ENCODE assay signal across 19 cellular contexts in the genomic region with DNA sequence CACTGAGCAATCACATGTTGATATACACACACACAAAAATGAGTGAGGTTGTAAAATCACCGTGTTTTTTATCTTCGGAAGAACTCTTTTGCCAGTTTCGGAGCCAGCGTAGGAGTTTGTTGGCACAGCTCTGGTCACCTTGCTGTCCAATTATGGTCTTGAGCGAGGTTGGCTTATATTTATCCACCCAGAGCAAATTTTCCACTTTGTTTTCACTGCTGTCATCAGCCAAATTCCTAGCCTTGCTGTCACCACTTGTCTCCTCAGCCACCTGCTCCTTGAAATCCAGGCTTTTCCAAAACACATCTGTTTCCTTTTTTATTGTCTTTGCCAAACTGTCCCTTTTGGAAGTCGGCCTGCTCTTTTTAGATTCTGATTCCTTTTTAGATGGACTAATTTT. TPM values are rescaled to one million over a fixed set of nuclear protein-coding genes. Genes with fewer than 3 reads are reported as not detected.
DNase-seq lines count a peak whose midpoint lies in the region; ATAC-seq and TF ChIP-seq lines count a peak whose summit lies in the region.
"Had no signal": no experiment of that assay in that cellular context is flagged by ENCODE, and none has a peak within 500 bp of the region (broad histone marks: within the 10 kb centered on the region; RNA-seq: fewer than 3 reads in every experiment).

No MANE protein-coding gene starts in this region.

- TF ChIP-seq CTCF in GM23338 (conservative IDR thresholded peaks at IDR 0.05; ENCODE audit: low read depth in 2 of 2), result no peak

- no peak overlapping the region for H2AFZ ChIP-seq in GM23338
- H2AFZ ChIP-seq: GM23248, PC-9 had no signal

- H3K4me1 ChIP-seq in GM23338 (ENCODE audit: insufficient read depth), result no peaks in the 10 kb centered on the region
- H3K4me1 ChIP-seq: BE2C, foreskin keratinocyte had no signal

- no peak overlapping the region for H3K4me3 ChIP-seq in GM23338
- H3K4me3 ChIP-seq: body of pancreas, GM23248, PC-9 had no signal

- H3K4me1 Mint-ChIP-seq in GM23338, result no peaks in the 10 kb centered on the region
- peaks cover 22% of the 10 kb centered on the region for H3K4me1 Mint-ChIP-seq in central memory CD8-positive, alpha-beta T cell

- no peaks in the 10 kb centered on the region for H3K27me3 ChIP-seq in GM23338 (ENCODE audit: insufficient read depth)
- H3K27me3 ChIP-seq: BE2C, body of pancreas, foreskin keratinocyte had no signal

- DNase-seq in GM23338 (ENCODE audit: low spot score), result no peak
- DNase-seq in NCI-H2029 treated with DMSO at 0.1 percent for 48 hours (lab: John Stamatoyannopoulos, UW), result peak; percentile 95
- no peak for DNase-seq in central memory CD8-positive, alpha-beta T cell (ENCODE audit: low spot score in 2 of 2)
- DNase-seq in lung microvascular endothelial cell (ENCODE audit: low read depth in 2 of 2), result peak; percentile 74 to 77
- no peak for DNase-seq in kidney tubule cell (ENCODE audit: low spot score)
- DNase-seq: activated CD4-positive, alpha-beta memory T cell treated with anti-CD3 and anti-CD28 coated beads, Interleukin-2, amount 10 ng/mL, durations not matched to agents 7 days and 5 days; activated effector memory CD4-positive, alpha-beta T cell treated with Interleukin-2 at 50 U/mL for 16 hours; BE2C; body of pancreas; foreskin keratinocyte; GM23248; NCI-H345; PC-9; stimulated activated naive B cell treated with anti-CD40 and anti-IgM and Interleukin-4, amounts not matched to agents 10 μg/mL and 1 μg/mL and 100 μg/mL, for 72 hours; SW 1271 had no signal

- H3K27ac ChIP-seq in GM23338 (ENCODE audit: low read depth), result no peak overlapping the region
- H3K27ac ChIP-seq: body of pancreas, foreskin keratinocyte, GM23248, PC-9, VCaP had no signal

- H3K36me3 Mint-ChIP-seq in GM23338 (ENCODE audit: low read depth), result peaks cover 57% of the 10 kb centered on the region
- peaks cover 55% of the 10 kb centered on the region for H3K36me3 Mint-ChIP-seq in central memory CD8-positive, alpha-beta T cell (ENCODE audit: insufficient read depth)

- peaks cover 1% of the 10 kb centered on the region for H3K27me3 Mint-ChIP-seq in GM23338 (ENCODE audit: insufficient read depth, low read depth, poor library complexity)
- H3K27me3 Mint-ChIP-seq in central memory CD8-positive, alpha-beta T cell, result no peaks in the 10 kb centered on the region
- H3K27me3 Mint-ChIP-seq: activated CD4-positive, alpha-beta memory T cell treated with anti-CD3 and anti-CD28 coated beads, Interleukin-2, amount 10 ng/mL, durations not matched to agents 7 days and 5 days; stimulated activated naive B cell treated with anti-CD40 and anti-IgM and Interleukin-4, amounts not matched to agents 10 μg/mL and 1 μg/mL and 100 μg/mL, for 72 hours had no signal

- H3K4me3 Mint-ChIP-seq in GM23338, result no peak overlapping the region
- H3K4me3 Mint-ChIP-seq in central memory CD8-positive, alpha-beta T cell, result no peak overlapping the region
- H3K4me3 Mint-ChIP-seq: activated CD4-positive, alpha-beta memory T cell treated with anti-CD3 and anti-CD28 coated beads, Interleukin-2, amount 10 ng/mL, durations not matched to agents 7 days and 5 days; stimulated activated naive B cell treated with anti-CD40 and anti-IgM and Interleukin-4, amounts not matched to agents 10 μg/mL and 1 μg/mL and 100 μg/mL, for 72 hours had no signal

- no peak overlapping the region for H3K4me2 ChIP-seq in GM23338
- H3K4me2 ChIP-seq: PC-9 had no signal

- peaks cover 26% of the 10 kb centered on the region for H3K36me3 ChIP-seq in GM23338 (ENCODE audit: insufficient read depth)

- no peaks in the 10 kb centered on the region for H3K9me2 ChIP-seq in GM23338 (ENCODE audit: insufficient read depth)

- ATAC-seq in GM23338 (no peak), GM21360 (IDR thresholded peaks at IDR 0.05; ENCODE audit: unreplicated experiment) (no peak), GM18502 (IDR thresholded peaks at IDR 0.05; ENCODE audit: poor library complexity, unreplicated experiment) (no peak), HG03045 (IDR thresholded peaks at IDR 0.05; ENCODE audit: unreplicated experiment) (no peak)
- no peak for ATAC-seq in central memory CD8-positive, alpha-beta T cell (replicated peaks; ENCODE audit: extremely low read depth, poor library complexity, severe bottlenecking)
- ATAC-seq: body of pancreas; foreskin keratinocyte; stimulated activated naive B cell treated with anti-CD40 and anti-IgM and Interleukin-4, amounts not matched to agents 10 μg/mL and 1 μg/mL and 100 μg/mL, for 72 hours had no signal

- no peaks in the 10 kb centered on the region for H3F3A ChIP-seq in GM23338 (replicated peaks; ENCODE audit: low read depth)

- H3K27ac Mint-ChIP-seq in GM23338, result peak overlapping the region; percentile 24; the same call in 1 of the 2 replicates
- peak overlapping the region; percentile 50 for H3K27ac Mint-ChIP-seq in central memory CD8-positive, alpha-beta T cell (ENCODE audit: low read depth)
- H3K27ac Mint-ChIP-seq: stimulated activated naive B cell treated with anti-CD40 and anti-IgM and Interleukin-4, amounts not matched to agents 10 μg/mL and 1 μg/mL and 100 μg/mL, for 72 hours had no signal

- H4K20me1 ChIP-seq in GM23338 (replicated peaks; ENCODE audit: insufficient read depth), result peaks cover 5% of the 10 kb centered on the region; the same call in 1 of the 2 replicates

- no peaks in the 10 kb centered on the region for H3K9me3 Mint-ChIP-seq in GM23338
- H3K9me3 Mint-ChIP-seq in central memory CD8-positive, alpha-beta T cell, result no peaks in the 10 kb centered on the region
- H3K9me3 Mint-ChIP-seq: activated CD4-positive, alpha-beta memory T cell treated with anti-CD3 and anti-CD28 coated beads, Interleukin-2, amount 10 ng/mL, durations not matched to agents 7 days and 5 days; stimulated activated naive B cell treated with anti-CD40 and anti-IgM and Interleukin-4, amounts not matched to agents 10 μg/mL and 1 μg/mL and 100 μg/mL, for 72 hours had no signal

- no peaks in the 10 kb centered on the region; the same call in 1 of the 2 replicates for H3K79me2 ChIP-seq in GM23338 (replicated peaks; ENCODE audit: insufficient read depth)

TF ChIP-seq in GM23338, 12 proteins besides CTCF, POLR2A, EP300 and RAD21 (continues in another document):
- TF ChIP-seq JUNB (IDR thresholded peaks at IDR 0.05; ENCODE audit: unreplicated experiment) (no peak), ZNF114 (CRISPR knock-in tag; IDR thresholded peaks at IDR 0.05) (no peak), EZH2phosphoT487 (IDR thresholded peaks at IDR 0.05; ENCODE audit: unreplicated experiment) (no peak), POLR2AphosphoS5 (IDR thresholded peaks at IDR 0.05; ENCODE audit: low read depth) (no peak), ZNF331 (CRISPR knock-in tag; IDR thresholded peaks at IDR 0.05; ENCODE audit: low read depth) (no peak)
- TF ChIP-seq, protein P1, sequence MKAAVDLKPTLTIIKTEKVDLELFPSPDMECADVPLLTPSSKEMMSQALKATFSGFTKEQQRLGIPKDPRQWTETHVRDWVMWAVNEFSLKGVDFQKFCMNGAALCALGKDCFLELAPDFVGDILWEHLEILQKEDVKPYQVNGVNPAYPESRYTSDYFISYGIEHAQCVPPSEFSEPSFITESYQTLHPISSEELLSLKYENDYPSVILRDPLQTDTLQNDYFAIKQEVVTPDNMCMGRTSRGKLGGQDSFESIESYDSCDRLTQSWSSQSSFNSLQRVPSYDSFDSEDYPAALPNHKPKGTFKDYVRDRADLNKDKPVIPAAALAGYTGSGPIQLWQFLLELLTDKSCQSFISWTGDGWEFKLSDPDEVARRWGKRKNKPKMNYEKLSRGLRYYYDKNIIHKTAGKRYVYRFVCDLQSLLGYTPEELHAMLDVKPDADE (IDR thresholded peaks at IDR 0.05), result no peak

RNA-seq across cellular contexts. Expression of a gene that starts 57.6 kb away (rescaled TPM):
- total RNA-seq in GM23338 (2014; rRNA removed; shearing (Covaris generic)), result 70.5 and 75.8 TPM in 2 replicates
- 194 and 228 TPM in 2 replicates for polyA plus RNA-seq in GM23338 (2016; fragmentation: Nextera tagmentation; extraction: Ambion mirVana)
- 44.2 and 66.7 TPM in 2 replicates for total RNA-seq in lung microvascular endothelial cell

Comparison
In these comparisons a context has a peak if more than half of its experiments do, and no peak if none do; other contexts are left out.
1. DNase-seq: peak in NCI-H2029 treated with DMSO at 0.1 percent for 48 hours (single experiment) and lung microvascular endothelial cell (2 of 2); none in GM23338 (single experiment), central memory CD8-positive, alpha-beta T cell (0 of 2) and kidney tubule cell (single experiment).